Comparison of ENCODE assay signal across 10 cellular contexts in the genomic region with DNA sequence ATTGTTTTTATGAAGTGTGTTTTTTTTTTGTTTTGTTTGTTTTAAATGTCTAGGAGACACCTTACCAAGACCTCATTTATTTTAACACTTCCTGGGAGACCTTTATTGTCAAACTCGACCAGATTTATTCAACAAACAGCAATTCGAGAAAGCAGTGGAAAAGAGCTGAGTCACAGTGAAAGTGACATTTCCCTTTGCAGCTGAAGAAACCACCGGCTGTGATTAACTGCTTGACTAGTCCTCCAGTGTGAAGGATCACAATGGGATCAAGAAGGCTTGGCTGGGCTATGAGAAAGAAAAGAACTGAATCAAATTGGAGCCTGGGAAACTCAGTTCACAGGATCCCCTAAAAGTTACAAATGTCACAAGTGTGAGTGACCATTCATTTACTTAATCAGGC. TPM values are rescaled to one million over a fixed set of nuclear protein-coding genes. Genes with fewer than 3 reads are reported as not detected.
DNase-seq lines count a peak whose midpoint lies in the region; ATAC-seq and TF ChIP-seq lines count a peak whose summit lies in the region.
"Had no signal": no experiment of that assay in that cellular context is flagged by ENCODE, and none has a peak within 500 bp of the region (broad histone marks: within the 10 kb centered on the region; RNA-seq: fewer than 3 reads in every experiment).

No MANE protein-coding gene starts in this region.

- DNase-seq in NAMALWA (ENCODE audit: low spot score) = peak; percentile 17
- peak; percentile 82 for DNase-seq in fibroblast of pulmonary artery (ENCODE audit: low read depth)
- no peak for DNase-seq in suprapubic skin (ENCODE audit: low spot score in 2 of 2)
- DNase-seq in NCI-H1105 treated with DMSO at 0.1 percent for 48 hours (lab: John Stamatoyannopoulos, UW) = no peak
- DNase-seq in T-helper 9 cell = no peak
- no peak for DNase-seq in SW 1271 (lab: John Stamatoyannopoulos, UW)
- DNase-seq: psoas muscle had no signal

- TF ChIP-seq POLR2A in suprapubic skin (IDR thresholded peaks at IDR 0.05) = no peak

- 17% methylated on average over 3 of the region's 3 CpGs for WGBS in suprapubic skin

- H3K4me3 ChIP-seq in fibroblast of pulmonary artery (replicated peaks; ENCODE audit: low read depth, low read length) (no peak overlapping the region), suprapubic skin (no peak overlapping the region)
- H3K4me3 ChIP-seq: psoas muscle had no signal

- TF ChIP-seq EP300 in suprapubic skin (IDR thresholded peaks at IDR 0.05) = no peak

- no peaks in the 10 kb centered on the region for H3K36me3 ChIP-seq in suprapubic skin

- TF ChIP-seq CTCF in fibroblast of pulmonary artery (IDR thresholded peaks at IDR 0.05; ENCODE audit: low read length, missing control alignments) (no peak), suprapubic skin (IDR thresholded peaks at IDR 0.05) (no peak)

- peak; percentile 94 for ATAC-seq in GM18868 (IDR thresholded peaks at IDR 0.05; ENCODE audit: unreplicated experiment)
- ATAC-seq in HG02571 (IDR thresholded peaks at IDR 0.05; ENCODE audit: unreplicated experiment) = peak; percentile 92

- H3K9me3 ChIP-seq in suprapubic skin = no peaks in the 10 kb centered on the region

- H3K27me3 ChIP-seq in suprapubic skin = no peaks in the 10 kb centered on the region

- H3K27ac ChIP-seq in suprapubic skin = no peak overlapping the region
- H3K27ac ChIP-seq: psoas muscle, VCaP had no signal

- no peaks in the 10 kb centered on the region for H3K4me1 ChIP-seq in suprapubic skin
- H3K4me1 ChIP-seq: psoas muscle had no signal

RNA-seq across cellular contexts. Expression of gene ADH7, which starts 11.9 kb away (rescaled TPM):
- total RNA-seq in suprapubic skin = 1 to 10 TPM in 2 of 4 donors, under 1 TPM in 2; 0.24 to 1.2 (median 0.76) TPM
- total RNA-seq: psoas muscle had no signal

Comparison
In these comparisons a context has a peak if more than half of its experiments do, and no peak if none do; other contexts are left out.
1. DNase-seq: peak in NAMALWA (single experiment) and fibroblast of pulmonary artery (single experiment); none in suprapubic skin (0 of 2), NCI-H1105 treated with DMSO at 0.1 percent for 48 hours (single experiment), T-helper 9 cell (single experiment) and SW 1271 (0 of 2).